Comparison of ENCODE assay signal across 32 cellular contexts in the genomic region with DNA sequence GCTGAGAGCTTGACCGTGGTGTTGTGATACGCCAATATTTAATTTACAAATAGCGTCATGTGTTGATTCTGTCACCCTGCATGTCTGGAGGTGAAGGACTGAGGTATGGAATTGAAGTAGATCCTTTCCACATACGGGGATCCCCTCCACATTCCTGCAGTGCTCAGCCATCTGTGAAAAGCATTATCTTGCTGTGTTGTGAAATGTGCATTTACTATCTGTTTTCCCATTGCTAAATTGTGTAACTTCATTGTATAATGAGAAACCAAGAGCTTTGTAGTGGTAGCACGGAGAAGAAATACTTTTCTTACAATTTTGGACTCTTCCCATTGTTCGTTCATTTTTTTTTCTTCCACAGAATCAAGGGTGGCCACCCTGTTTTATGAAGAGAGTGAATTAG.
"Had no signal": no experiment of that assay in that cellular context is flagged by ENCODE, and none has a peak within 500 bp of the region (broad histone marks: within the 10 kb centered on the region; RNA-seq: fewer than 3 reads in every experiment).

No MANE protein-coding gene starts in this region.

- H3K27ac Mint-ChIP-seq: activated CD4-positive, alpha-beta T cell treated with anti-CD3 and anti-CD28 coated beads, Interleukin-2, amount 10 ng/mL, durations not matched to agents 24 days and 14 days; activated CD8-positive, alpha-beta T cell treated with anti-CD3 and anti-CD28 coated beads, Interleukin-2, amount 10 ng/mL, durations not matched to agents 7 days and 5 days; activated naive CD4-positive, alpha-beta T cell treated with anti-CD3 and anti-CD28 coated beads for 36 hours; activated naive CD4-positive, alpha-beta T cell treated with anti-CD3 and anti-CD28 coated beads, Interleukin-2, amount 50 U/mL, for 72 hours; activated T-cell treated with anti-CD3 and anti-CD28 coated beads, Interleukin-2, amount 50 U/mL, for 24 hours; activated T-helper 2 cell treated with anti-CD3 and anti-CD28 coated beads, Interferon-gamma antibody, Interleukin-2, Interleukin-4, amounts not matched to agents 10 μg/mL and 5 μg/mL and 100 μg/mL, durations not matched to agents 14 hours and 24 hours and 36 hours had no signal

- H3K4me1 ChIP-seq: adrenal gland had no signal

- DNase-seq: activated CD4-positive, alpha-beta T cell treated with anti-CD3 and anti-CD28 coated beads, Interleukin-2, amount 10 ng/mL, durations not matched to agents 24 days and 14 days; activated CD4-positive, alpha-beta T cell treated with anti-CD3 and anti-CD28 coated beads, Interleukin-2, amount 50 U/mL, for 48 hours; activated CD8-positive, alpha-beta T cell treated with anti-CD3 and anti-CD28 coated beads, Interleukin-2, amount 10 ng/mL, durations not matched to agents 7 days and 5 days; activated gamma-delta T cell treated with Interleukin-2 at 50 U/mL for 16 hours; activated naive CD4-positive, alpha-beta T cell treated with anti-CD3 and anti-CD28 coated beads for 36 hours; activated T-cell treated with anti-CD3 and anti-CD28 coated beads, Interleukin-2, amount 50 U/mL, for 24 hours; adrenal gland; aorta; NCI-H1092 treated with DMSO at 0.1 percent for 48 hours; NCI-H1417; NCI-H146; NCI-H187 treated with DMSO at 0.1 percent for 48 hours; NCI-H2081; NCI-H2171 treated with DMSO at 0.1 percent for 48 hours; NCI-H2227 treated with DMSO at 0.1 percent for 48 hours; NCI-H446 treated with DMSO at 0.1 percent for 48 hours; NCI-H524; NCI-H69; NCI-H82; RPMI8226; SIG-M5; SW 1271; T-helper 1 cell; T-helper 2 cell; T-helper 9 cell; WERI-Rb-1 had no signal

- H3K27ac ChIP-seq: adrenal gland, cardiac muscle cell, WERI-Rb-1 had no signal

- H3K4me1 Mint-ChIP-seq: activated CD4-positive, alpha-beta T cell treated with anti-CD3 and anti-CD28 coated beads, Interleukin-2, amount 10 ng/mL, durations not matched to agents 24 days and 14 days; central memory CD8-positive, alpha-beta T cell had no signal

- H3K4me3 ChIP-seq: adrenal gland, cardiac muscle cell, K562 had no signal

- H3K36me3 Mint-ChIP-seq: activated naive CD4-positive, alpha-beta T cell treated with anti-CD3 and anti-CD28 coated beads, Interleukin-2, amount 50 U/mL, for 72 hours had no signal

- H3K36me3 ChIP-seq: adrenal gland, cardiac muscle cell, WERI-Rb-1 had no signal

- H3K27me3 ChIP-seq: adrenal gland, cardiac muscle cell had no signal

- H3K9me3 ChIP-seq: adrenal gland had no signal

- H3K4me3 Mint-ChIP-seq: activated CD4-positive, alpha-beta T cell treated with anti-CD3 and anti-CD28 coated beads, Interleukin-2, amount 10 ng/mL, durations not matched to agents 24 days and 14 days; activated CD8-positive, alpha-beta T cell treated with anti-CD3 and anti-CD28 coated beads, Interleukin-2, amount 10 ng/mL, durations not matched to agents 7 days and 5 days; activated naive CD4-positive, alpha-beta T cell treated with anti-CD3 and anti-CD28 coated beads for 36 hours; activated T-cell treated with anti-CD3 and anti-CD28 coated beads, Interleukin-2, amount 50 U/mL, for 24 hours; central memory CD8-positive, alpha-beta T cell had no signal

- ATAC-seq: activated CD8-positive, alpha-beta T cell treated with anti-CD3 and anti-CD28 coated beads, Interleukin-2, amount 10 ng/mL, durations not matched to agents 7 days and 5 days; activated naive CD4-positive, alpha-beta T cell treated with anti-CD3 and anti-CD28 coated beads, Interleukin-2, amount 50 U/mL, for 72 hours; K562; Panc1 had no signal

- H3K27me3 Mint-ChIP-seq: activated CD4-positive, alpha-beta T cell treated with anti-CD3 and anti-CD28 coated beads, Interleukin-2, amount 10 ng/mL, durations not matched to agents 24 days and 14 days; activated T-cell treated with anti-CD3 and anti-CD28 coated beads, Interleukin-2, amount 50 U/mL, for 24 hours; central memory CD8-positive, alpha-beta T cell had no signal

- FAIRE-seq: K562 had no signal

- H3K9me3 Mint-ChIP-seq: activated CD4-positive, alpha-beta T cell treated with anti-CD3 and anti-CD28 coated beads, Interleukin-2, amount 10 ng/mL, durations not matched to agents 24 days and 14 days had no signal
